11 cellular contexts compared by ENCODE assay signal in the genomic region with DNA sequence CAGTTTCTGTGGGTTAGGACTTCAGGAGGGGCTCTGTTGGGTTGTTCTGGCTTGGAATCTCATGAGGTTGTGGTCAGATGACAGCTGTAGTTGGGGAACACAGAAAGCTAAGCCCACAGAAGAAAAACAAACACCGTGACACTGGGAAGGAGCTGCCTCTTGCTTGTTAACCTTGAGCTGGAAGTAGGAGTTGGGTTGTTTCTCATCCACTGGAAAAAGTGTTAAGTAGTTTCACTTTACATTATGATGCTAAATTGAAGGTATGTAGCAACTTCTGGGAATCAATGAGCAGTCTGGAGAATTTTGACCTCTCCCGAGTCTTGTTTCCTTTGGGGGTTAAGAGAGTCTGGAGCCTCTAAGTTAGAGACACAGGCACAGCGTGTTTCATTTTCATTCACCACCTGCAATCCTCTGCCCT. TPM values are rescaled to one million over a fixed set of nuclear protein-coding genes. Genes with fewer than 3 reads are reported as not detected.
A peak's percentile ranks its signal among the peaks of the same experiment; 100 is the strongest.
DNase-seq lines count a peak whose midpoint lies in the region; ATAC-seq, FAIRE-seq and TF ChIP-seq lines count a peak whose summit lies in the region.
"Had no signal": no experiment of that assay in that cellular context is flagged by ENCODE, and none has a peak within 500 bp of the region (broad histone marks: within the 10 kb centered on the region; RNA-seq: fewer than 3 reads in every experiment).

No MANE protein-coding gene starts in this region.

- intact Hi-C loops in HepG2 (cut with micrococcal nuclease; ENCODE audit: unreplicated experiment), result no loop called here
- intact Hi-C loops in right lobe of liver (cut with DNase I), result no loop called here
- intact Hi-C loops in upper lobe of right lung (cut with DNase I), result no loop called here
- intact Hi-C loops in left colon (cut with DNase I, micrococcal nuclease), result no loop called here

- TF ChIP-seq EP300 in HepG2 (IDR thresholded peaks at IDR 0.05; ENCODE audit: low read depth in 2 of 2, low read length in 2 of 2) (no peak), HepG2 (CRISPR knock-in tag; IDR thresholded peaks at IDR 0.05; ENCODE audit: borderline replicate concordance) (no peak)

- H3K36me3 ChIP-seq in HepG2 (replicated peaks in 1 of 2; ENCODE audit: control insufficient read depth in 1 of 2, insufficient read depth in 2 of 2, low read length in 2 of 2) (peaks cover 10 to 23% of the 10 kb centered on the region in 2 experiments; a peak in 4 of 5 replicates), right lobe of liver (peaks cover 0 to 2% (median 0%) of the 10 kb centered on the region in 4 donors), upper lobe of right lung (peaks cover 22% of the 10 kb centered on the region)

- peaks cover 71% of the 10 kb centered on the region for H3K79me2 ChIP-seq in HepG2 (ENCODE audit: insufficient read depth, low read length)

- H2AFZ ChIP-seq in HepG2 (ENCODE audit: low read length), result no peak overlapping the region

- in situ Hi-C loops in HepG2 (cut with HindIII; ENCODE audit: extremely low pct_ligation_motif_present, low pct_unique_long_range_greater_than_20kb), result no loop called here

- no peak overlapping the region for H3K4me2 ChIP-seq in HepG2 (ENCODE audit: low read depth, low read length)

- H3K9me3 ChIP-seq in HepG2 (ENCODE audit: low read length) (no peaks in the 10 kb centered on the region), right lobe of liver (no peaks in the 10 kb centered on the region), upper lobe of right lung (no peaks in the 10 kb centered on the region)

- H3K4me1 ChIP-seq in HepG2 (ENCODE audit: insufficient read depth, low read length) (peaks cover 35% of the 10 kb centered on the region), right lobe of liver (no peaks in the 10 kb centered on the region), upper lobe of right lung (no peaks in the 10 kb centered on the region)

- no TSS peak for BruUV-seq in HepG2 (replicated peaks; lab: Mats Ljungman, UMichigan)

- TF ChIP-seq CTCF in HepG2 (CRISPR knock-in tag; IDR thresholded peaks at IDR 0.05), result no peak
- TF ChIP-seq CTCF in right lobe of liver (IDR thresholded peaks at IDR 0.05), result no peak
- TF ChIP-seq CTCF in upper lobe of right lung (IDR thresholded peaks at IDR 0.05), result no peak

- H3K27ac ChIP-seq in HepG2 (ENCODE audit: extremely low read length, insufficient read depth, low read length), result no peak overlapping the region
- no peak overlapping the region for H3K27ac ChIP-seq in right lobe of liver
- H3K27ac ChIP-seq in upper lobe of right lung, result no peak overlapping the region

- DNase-seq in HepG2 (ENCODE audit: low spot score), result no peak
- DNase-seq in right lobe of liver, result no peak
- DNase-seq in astrocyte of the hippocampus (ENCODE audit: low read depth, low spot score), result peak; percentile 83
- DNase-seq in kidney glomerular epithelial cell (lab: John Stamatoyannopoulos, UW), result peak; percentile 15
- DNase-seq in upper lobe of right lung, result no peak
- DNase-seq in GM19238 (ENCODE audit: insufficient read length, low spot score), result no peak
- no peak for DNase-seq in left colon
- DNase-seq: activated CD8-positive, alpha-beta memory T cell treated with anti-CD3 and anti-CD28 coated beads, Interleukin-2, amount 50 U/mL, for 4 hours; islet precursor cell; NCI-H2107 had no signal

- no peak overlapping the region for H3K9ac ChIP-seq in HepG2 (ENCODE audit: insufficient read depth, low read depth, low read length)

- H4K20me1 ChIP-seq in HepG2 (ENCODE audit: insufficient read depth, low read length), result peaks cover 9% of the 10 kb centered on the region

- no peak overlapping the region for H3K4me3 ChIP-seq in HepG2 (replicated peaks in 1 of 3; ENCODE audit: insufficient read depth in 1 of 3, low read depth in 2 of 3, low read length in 3 of 3)
- no peak overlapping the region for H3K4me3 ChIP-seq in right lobe of liver
- H3K4me3 ChIP-seq in upper lobe of right lung, result no peak overlapping the region

- TF ChIP-seq POLR2A in HepG2 (IDR thresholded peaks at IDR 0.05; ENCODE audit: insufficient read depth in 1 of 2, low read depth in 2 of 2, low read length in 2 of 2) (no peak), right lobe of liver (IDR thresholded peaks at IDR 0.05) (no peak)

- POLR2A ChIA-PET in HepG2 (lab: Yijun Ruan, JAX), result no interaction called here

- peak; percentile 49 for FAIRE-seq in HepG2 (lab: Jason Lieb, UNC)

- 80% methylated on average over 3 of the region's 3 CpGs for WGBS in HepG2 (ENCODE audit: low lambda C conversion rate)
- 79% methylated on average over 3 of the region's 3 CpGs for WGBS in right lobe of liver (ENCODE audit: insufficient coverage, low coverage, low lambda C conversion rate, missing lambda C conversion rate)

- ATAC-seq in HepG2 (no peak), right lobe of liver (no peak), upper lobe of right lung (peak; percentile 10), GM18870 (IDR thresholded peaks at IDR 0.05; ENCODE audit: unreplicated experiment) (no peak), left colon (no peak)

- H3K27me3 ChIP-seq in HepG2 (ENCODE audit: control insufficient read depth in 1 of 2, insufficient read depth in 2 of 2, low read length in 2 of 2) (no peaks in the 10 kb centered on the region), right lobe of liver (no peaks in the 10 kb centered on the region), upper lobe of right lung (no peaks in the 10 kb centered on the region)

- no peak for TF ChIP-seq RAD21 in HepG2 (CRISPR knock-in tag; IDR thresholded peaks at IDR 0.05)

- CTCF ChIA-PET in HepG2 (lab: Yijun Ruan, JAX; ENCODE audit: low intra/inter-chr PET ratio, low total read pairs), result no interaction called here

TF ChIP-seq in HepG2, 621 proteins besides CTCF, POLR2A, EP300 and RAD21 (continues in another document):
- no peak for TF ChIP-seq NCOR1 (IDR thresholded peaks at IDR 0.05; ENCODE audit: borderline replicate concordance, low read length)
- no peak for TF ChIP-seq TBL1XR1 (IDR thresholded peaks at IDR 0.05; ENCODE audit: borderline replicate concordance, low read length, partially characterized antibody)
- no peak for TF ChIP-seq TCF7 (IDR thresholded peaks at IDR 0.05; ENCODE audit: low read depth)
- TF ChIP-seq RFX1 (IDR thresholded peaks at IDR 0.05), result no peak
- TF ChIP-seq NR3C1 (CRISPR knock-in tag; IDR thresholded peaks at IDR 0.05), result no peak

RNA-seq across cellular contexts. Expression of a gene that starts 20.4 kb away (rescaled TPM):
- total RNA-seq in HepG2 (2016; rRNA removed; fragmentation: Illumina TruSeq; extraction: Trizol) (108 and 161 TPM in 2 replicates), right lobe of liver (10 to 100 TPM; 48.7 to 73.9 (median 61.7) TPM), upper lobe of right lung (56.8 TPM), left colon (10 to 100 TPM; 29.0 to 29.9 TPM)
- 13.4 and 13.9 TPM in 2 replicates for total RNA-seq in HepG2 (2016; cell fraction: cytosol; rRNA removed; fragmentation: Illumina TruSeq; extraction: Trizol; ENCODE audit: low read depth)
- total RNA-seq in HepG2 (2016; cell fraction: insoluble cytoplasmic fraction; rRNA removed; fragmentation: Illumina TruSeq; extraction: Trizol), result 111 and 164 TPM in 2 replicates
- total RNA-seq in HepG2 (2016; cell fraction: membrane; rRNA removed; fragmentation: Illumina TruSeq; extraction: Trizol), result 45.2 and 51.9 TPM in 2 replicates
- total RNA-seq in HepG2 (2016; cell fraction: nucleus; rRNA removed; fragmentation: Illumina TruSeq; extraction: Trizol), result 114 and 134 TPM in 2 replicates
- polyA plus RNA-seq in HepG2 (2011; rRNA removed), result 71.5 and 73.6 TPM in 2 replicates
- 49.0 and 79.5 TPM in 2 replicates for polyA plus RNA-seq in HepG2 (2011; cell fraction: cytosol; rRNA removed)
- 13.2 and 18.7 TPM in 2 replicates for polyA plus RNA-seq in HepG2 (2011; cell fraction: nucleus; rRNA removed)
- polyA plus RNA-seq in HepG2 (2012), result 93.0 and 111 TPM in 2 replicates
- polyA plus RNA-seq in HepG2 (2016; cell fraction: cytosol; fragmentation: Illumina TruSeq; extraction: Trizol; ENCODE audit: low read depth), result 10.0 and 10.2 TPM in 2 replicates
- 78.4 and 81.1 TPM in 2 replicates for polyA plus RNA-seq in HepG2 (2016; cell fraction: insoluble cytoplasmic fraction; fragmentation: Illumina TruSeq; extraction: Trizol; ENCODE audit: low read depth)
- polyA plus RNA-seq in HepG2 (2016; cell fraction: membrane; fragmentation: Illumina TruSeq; extraction: Trizol; ENCODE audit: low read depth), result 21.7 and 24.2 TPM in 2 replicates
- polyA plus RNA-seq in HepG2 (2016; cell fraction: nucleus; fragmentation: Illumina TruSeq; extraction: Trizol; ENCODE audit: insufficient read depth, low read depth), result 124 TPM in 2 replicates
- polyA minus RNA-seq in HepG2 (2011; rRNA and poly(A)+ RNA removed; ENCODE audit: low replicate concordance), result 84.1 and 114 TPM in 2 replicates
- polyA minus RNA-seq in HepG2 (2011; cell fraction: cytosol; rRNA and poly(A)+ RNA removed), result 61.3 and 74.8 TPM in 2 replicates
- 39.7 and 52.5 TPM in 2 replicates for polyA minus RNA-seq in HepG2 (2011; cell fraction: nucleus; rRNA and poly(A)+ RNA removed)

RNA-seq across cellular contexts. Expression of a gene that starts 33.2 kb away (rescaled TPM):
- 26.3 and 34.8 TPM in 2 replicates for total RNA-seq in HepG2 (2016; rRNA removed; fragmentation: Illumina TruSeq; extraction: Trizol)
- 23.0 and 25.9 TPM in 2 replicates for total RNA-seq in HepG2 (2016; cell fraction: cytosol; rRNA removed; fragmentation: Illumina TruSeq; extraction: Trizol; ENCODE audit: low read depth)
- total RNA-seq in HepG2 (2016; cell fraction: insoluble cytoplasmic fraction; rRNA removed; fragmentation: Illumina TruSeq; extraction: Trizol), result 26.4 and 32.7 TPM in 2 replicates
- total RNA-seq in HepG2 (2016; cell fraction: membrane; rRNA removed; fragmentation: Illumina TruSeq; extraction: Trizol), result 20.1 and 21.7 TPM in 2 replicates
- total RNA-seq in HepG2 (2016; cell fraction: nucleus; rRNA removed; fragmentation: Illumina TruSeq; extraction: Trizol), result 23.4 and 30.5 TPM in 2 replicates
- polyA plus RNA-seq in HepG2 (2011; rRNA removed), result 13.5 and 18.0 TPM in 2 replicates
- 9.2 and 11.8 TPM in 2 replicates for polyA plus RNA-seq in HepG2 (2011; cell fraction: cytosol; rRNA removed)
- polyA plus RNA-seq in HepG2 (2011; cell fraction: nucleus; rRNA removed), result 9.5 and 12.0 TPM in 2 replicates
- polyA plus RNA-seq in HepG2 (2012), result 15.2 and 16.0 TPM in 2 replicates
- 7.7 and 8.5 TPM in 2 replicates for polyA plus RNA-seq in HepG2 (2016; cell fraction: cytosol; fragmentation: Illumina TruSeq; extraction: Trizol; ENCODE audit: low read depth)
- polyA plus RNA-seq in HepG2 (2016; cell fraction: insoluble cytoplasmic fraction; fragmentation: Illumina TruSeq; extraction: Trizol; ENCODE audit: low read depth), result 18.8 and 20.8 TPM in 2 replicates
- polyA plus RNA-seq in HepG2 (2016; cell fraction: membrane; fragmentation: Illumina TruSeq; extraction: Trizol; ENCODE audit: low read depth), result 6.8 and 8.8 TPM in 2 replicates
- 17.3 and 23.0 TPM in 2 replicates for polyA plus RNA-seq in HepG2 (2016; cell fraction: nucleus; fragmentation: Illumina TruSeq; extraction: Trizol; ENCODE audit: insufficient read depth, low read depth)
- polyA minus RNA-seq in HepG2 (2011; rRNA and poly(A)+ RNA removed; ENCODE audit: low replicate concordance), result 18.4 and 28.2 TPM in 2 replicates
- polyA minus RNA-seq in HepG2 (2011; cell fraction: cytosol; rRNA and poly(A)+ RNA removed), result 22.0 and 23.1 TPM in 2 replicates
- 62.6 and 67.9 TPM in 2 replicates for polyA minus RNA-seq in HepG2 (2011; cell fraction: nucleus; rRNA and poly(A)+ RNA removed)
- 10 to 100 TPM in 3 of 6 experiments, 1 to 10 TPM in 3; 7.6 to 12.3 (median 10.3) TPM for total RNA-seq in right lobe of liver
- 28.2 TPM for total RNA-seq in upper lobe of right lung
- total RNA-seq in left colon, result 10 to 100 TPM; 36.1 to 36.4 TPM

Comparison
In these comparisons a context has a peak if more than half of its experiments do, and no peak if none do; other contexts are left out.
1. DNase-seq: peak in astrocyte of the hippocampus (single experiment) and kidney glomerular epithelial cell (single experiment); none in HepG2 (single experiment), right lobe of liver (0 of 3), upper lobe of right lung (single experiment), GM19238 (single experiment) and left colon (0 of 2).